In genomic region chr15:60005352-60006202, GRCh38 we compare ENCODE assay signal across 8 cellular contexts. TPM values are rescaled to one million over a fixed set of nuclear protein-coding genes. Genes with fewer than 3 reads are reported as not detected.
DNase-seq lines count a peak whose midpoint lies in the region; ATAC-seq and TF ChIP-seq lines count a peak whose summit lies in the region.

No MANE protein-coding gene starts in this region.

- H3K27ac ChIP-seq in iPS-20b (ENCODE audit: low read length) (no peak overlapping the region), thoracic aorta (no peak overlapping the region)

- H3K27me3 Mint-ChIP-seq in activated CD4-positive, alpha-beta memory T cell treated with anti-CD3 and anti-CD28 coated beads, Interleukin-2, amount 10 ng/mL, durations not matched to agents 7 days and 5 days, result peaks cover 76% of the 10 kb centered on the region

- no peaks in the 10 kb centered on the region for H3K9me3 Mint-ChIP-seq in activated CD4-positive, alpha-beta memory T cell treated with anti-CD3 and anti-CD28 coated beads, Interleukin-2, amount 10 ng/mL, durations not matched to agents 7 days and 5 days

- H3K9me3 ChIP-seq in iPS-20b (ENCODE audit: insufficient read depth, low read depth, low read length), result no peaks in the 10 kb centered on the region
- no peaks in the 10 kb centered on the region for H3K9me3 ChIP-seq in thoracic aorta

- peak overlapping the region; percentile 96 for H3K27ac Mint-ChIP-seq in activated CD4-positive, alpha-beta memory T cell treated with anti-CD3 and anti-CD28 coated beads, Interleukin-2, amount 10 ng/mL, durations not matched to agents 7 days and 5 days

- DNase-seq in Right ventricle myocardium inferior (ENCODE audit: missing footprints) (peak; percentile 57), left ventricle myocardium superior (no peak), thoracic aorta (ENCODE audit: low spot score) (no peak), AG08396 (ENCODE audit: low spot score) (no peak), SKM-1 treated with dmso at 0.1 percent for 144 hours (lab: John Stamatoyannopoulos, UW; ENCODE audit: unreplicated experiment) (no peak)
- DNase-seq in activated CD4-positive, alpha-beta memory T cell treated with anti-CD3 and anti-CD28 coated beads, Interleukin-2, amount 10 ng/mL, durations not matched to agents 7 days and 5 days, result peak; percentile 48
- no peak for DNase-seq in activated effector memory CD4-positive, alpha-beta T cell treated with anti-CD3 and anti-CD28 coated beads, Interleukin-2, amount 50 U/mL, for 16 hours

- H3K4me1 ChIP-seq in iPS-20b (ENCODE audit: insufficient read depth, low read length) (peaks cover 50% of the 10 kb centered on the region; the same call in 1 of the 2 replicates), thoracic aorta (ENCODE audit: control insufficient read depth in 1 of 2, low read depth in 2 of 2) (peaks cover 17 to 33% of the 10 kb centered on the region in 2 donors)

- intact Hi-C loops in Right ventricle myocardium inferior (cut with DNase I), result no loop called here
- intact Hi-C loops in left ventricle myocardium superior (cut with micrococcal nuclease), result no loop called here

- TF ChIP-seq CTCF in thoracic aorta (IDR thresholded peaks at IDR 0.05), result no peak

- POLR2A ChIA-PET in activated CD4-positive, alpha-beta memory T cell treated with anti-CD3 and anti-CD28 coated beads, Interleukin-2, amount 10 ng/mL, durations not matched to agents 7 days and 5 days (lab: Charles Lee), result interaction anchor here (1.0 to 3.5 kb wide), 15 partner anchors 8 to 392 kb away, joined by 3 to 26 read pairs (median 5); partner anchors contain the start of genes ANXA2 and BNIP2

- ATAC-seq in Right ventricle myocardium inferior (no peak), left ventricle myocardium superior (no peak), thoracic aorta (ENCODE audit: insufficient number of reproducible peaks, low FRiP score, low read depth) (no peak)

- H3K36me3 ChIP-seq in iPS-20b (ENCODE audit: insufficient read depth, low read depth, low read length), result no peaks in the 10 kb centered on the region
- no peaks in the 10 kb centered on the region for H3K36me3 ChIP-seq in thoracic aorta

- H3K27me3 ChIP-seq in iPS-20b (ENCODE audit: insufficient read depth, low read length) (peaks cover 91% of the 10 kb centered on the region), thoracic aorta (replicated peaks; ENCODE audit: insufficient read depth) (peaks cover 34% of the 10 kb centered on the region)

- peaks cover 40% of the 10 kb centered on the region for H3K36me3 Mint-ChIP-seq in activated CD4-positive, alpha-beta memory T cell treated with anti-CD3 and anti-CD28 coated beads, Interleukin-2, amount 10 ng/mL, durations not matched to agents 7 days and 5 days (ENCODE audit: low read depth)

- H3K4me1 Mint-ChIP-seq in activated CD4-positive, alpha-beta memory T cell treated with anti-CD3 and anti-CD28 coated beads, Interleukin-2, amount 10 ng/mL, durations not matched to agents 7 days and 5 days, result peaks cover 74% of the 10 kb centered on the region

- CTCF ChIA-PET in activated CD4-positive, alpha-beta memory T cell treated with anti-CD3 and anti-CD28 coated beads, Interleukin-2, amount 10 ng/mL, durations not matched to agents 7 days and 5 days (lab: Charles Lee), result interaction anchor here (1.5 to 2.9 kb wide), 5 partner anchors 8 to 122 kb away, joined by 4 to 42 read pairs (median 10); no protein-coding TSS in a partner anchor

- peak overlapping the region; percentile 60; the same call in 1 of the 2 replicates for H3K9ac ChIP-seq in iPS-20b (ENCODE audit: low read depth, low read length)

- H3K4me3 ChIP-seq in iPS-20b (ENCODE audit: low read length), result peak overlapping the region; percentile 74
- H3K4me3 ChIP-seq in thoracic aorta, result peak overlapping the region; percentile 72

- H3K4me3 Mint-ChIP-seq in activated CD4-positive, alpha-beta memory T cell treated with anti-CD3 and anti-CD28 coated beads, Interleukin-2, amount 10 ng/mL, durations not matched to agents 7 days and 5 days, result peak overlapping the region; percentile 96

RNA-seq across cellular contexts. Expression of gene FOXB1, which starts 1.5 kb away (rescaled TPM):
- total RNA-seq in Right ventricle myocardium inferior (not detected), left ventricle myocardium superior (not detected), thoracic aorta (not detected)
- total RNA-seq in activated CD4-positive, alpha-beta memory T cell treated with anti-CD3 and anti-CD28 coated beads, Interleukin-2, amount 10 ng/mL, durations not matched to agents 7 days and 5 days, result 1 to 10 TPM; 3.7 to 5.2 TPM

Comparison
In these comparisons a context has a peak if more than half of its experiments do, and no peak if none do; other contexts are left out.
1. DNase-seq: peak in Right ventricle myocardium inferior (single experiment) and activated CD4-positive, alpha-beta memory T cell treated with anti-CD3 and anti-CD28 coated beads, Interleukin-2, amount 10 ng/mL, durations not matched to agents 7 days and 5 days (single experiment); none in left ventricle myocardium superior (single experiment), thoracic aorta (single experiment), activated effector memory CD4-positive, alpha-beta T cell treated with anti-CD3 and anti-CD28 coated beads, Interleukin-2, amount 50 U/mL, for 16 hours (single experiment), AG08396 (single experiment) and SKM-1 treated with dmso at 0.1 percent for 144 hours (single experiment).